ENCODE assay signal across 19 cellular contexts in the genomic region with DNA sequence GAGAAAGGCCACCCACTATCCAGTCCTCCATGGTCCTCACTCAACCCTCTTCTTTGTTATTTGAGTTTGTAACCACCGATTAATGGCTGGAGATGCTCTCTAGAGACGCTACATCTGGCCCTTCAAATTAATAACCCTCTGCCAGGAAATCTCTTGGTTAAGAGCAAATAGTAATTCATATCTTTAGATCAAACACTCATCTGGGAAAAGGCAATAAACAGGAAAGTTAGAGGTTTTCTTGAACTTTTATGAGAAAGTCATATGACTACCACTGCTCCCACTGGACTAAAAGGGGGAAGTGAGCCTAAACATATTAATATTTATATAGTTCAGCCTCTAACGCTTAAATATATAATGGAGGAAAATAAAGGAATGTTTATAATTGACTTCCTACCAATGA. TPM values are rescaled to one million over a fixed set of nuclear protein-coding genes. Genes with fewer than 3 reads are reported as not detected.
DNase-seq lines count a peak whose midpoint lies in the region; ATAC-seq, FAIRE-seq and TF ChIP-seq lines count a peak whose summit lies in the region.
"Had no signal": no experiment of that assay in that cellular context is flagged by ENCODE, and none has a peak within 500 bp of the region (broad histone marks: within the 10 kb centered on the region; RNA-seq: fewer than 3 reads in every experiment).

No MANE protein-coding gene starts in this region.

- H3K9me3 ChIP-seq in GM23248 (ENCODE audit: low read depth) (no peaks in the 10 kb centered on the region), astrocyte (ENCODE audit: insufficient read depth, low read depth, low read length) (no peaks in the 10 kb centered on the region), psoas muscle (no peaks in the 10 kb centered on the region)
- H3K9me3 ChIP-seq: A549, colonic mucosa, spleen had no signal

- TF ChIP-seq CTCF in astrocyte (IDR thresholded peaks at IDR 0.05; ENCODE audit: insufficient read depth, low read depth, low read length) (no peak), psoas muscle (IDR thresholded peaks at IDR 0.05) (no peak)

- WGBS in GM23248 (ENCODE audit: low coverage in 1 of 2, low lambda C conversion rate in 2 of 2, missing lambda C conversion rate in 2 of 2), 2 experiments: 97% methylated on average over 3 of the region's 3 CpGs
- 17 to 20% (median 19%) methylated on average over 3 of the region's 3 CpGs for WGBS in psoas muscle, 3 donors

- H3K4me3 ChIP-seq in GM23248 (0 out of 2 replicates have a peak overlapping the region, but pooled peaks have one; percentile 84), astrocyte (ENCODE audit: insufficient read depth, low read depth, low read length) (no peak overlapping the region), psoas muscle (peak overlapping the region; percentile 96)
- H3K4me3 ChIP-seq: A549, colonic mucosa, lung had no signal

- H3K79me2 ChIP-seq in GM23248 (ENCODE audit: insufficient read depth): peaks cover 59% of the 10 kb centered on the region
- peaks cover 51% of the 10 kb centered on the region for H3K79me2 ChIP-seq in astrocyte (ENCODE audit: insufficient read depth, low read length)

- H3K27ac ChIP-seq in GM23248 (no peak overlapping the region), astrocyte (ENCODE audit: low read depth, low read length) (no peak overlapping the region), psoas muscle (peak overlapping the region; percentile 96)
- H3K27ac ChIP-seq: A549, colonic mucosa, spleen had no signal

- H4K20me1 ChIP-seq in GM23248 (ENCODE audit: insufficient read depth) (no peaks in the 10 kb centered on the region), astrocyte (ENCODE audit: insufficient read depth, low read length) (peaks cover 39% of the 10 kb centered on the region)

- H3K36me3 Mint-ChIP-seq in astrocyte (ENCODE audit: low read depth, unreplicated experiment): peaks cover 3% of the 10 kb centered on the region
- H3K36me3 Mint-ChIP-seq in activated T-helper 17 cell treated with anti-CD3 and anti-CD28 coated beads, Interleukin-2, amount 50 U/mL, for 72 hours (ENCODE audit: low read depth): peaks cover 6% of the 10 kb centered on the region

- intact Hi-C loops in psoas muscle (cut with DNase I): loop anchor here in 1 of 2 donors (5.0 kb wide), 1 partner anchor 42 kb away; no protein-coding TSS in a partner anchor

- peaks cover 9% of the 10 kb centered on the region; the same call in 1 of the 2 replicates for H3F3A ChIP-seq in GM23248 (ENCODE audit: insufficient read depth)

- in situ Hi-C loops in GM23248 (cut with MboI): no loop called here

- no peak for FAIRE-seq in astrocyte (lab: Jason Lieb, UNC)
- FAIRE-seq: A549, D721Med, GM12892 had no signal

- H3K4me3 Mint-ChIP-seq in astrocyte (ENCODE audit: unreplicated experiment): peak overlapping the region; percentile 98
- no peak overlapping the region for H3K4me3 Mint-ChIP-seq in activated T-helper 17 cell treated with anti-CD3 and anti-CD28 coated beads, Interleukin-2, amount 50 U/mL, for 72 hours

- H3K36me3 ChIP-seq in GM23248 (ENCODE audit: low read depth): no peaks in the 10 kb centered on the region
- no peaks in the 10 kb centered on the region for H3K36me3 ChIP-seq in astrocyte (ENCODE audit: insufficient read depth, low read length)
- no peaks in the 10 kb centered on the region for H3K36me3 ChIP-seq in psoas muscle (ENCODE audit: insufficient read depth in 1 of 2, low read depth in 1 of 2)
- H3K36me3 ChIP-seq: colonic mucosa, spleen had no signal

- H3K4me1 Mint-ChIP-seq in astrocyte (ENCODE audit: low read depth, unreplicated experiment): peaks cover 11% of the 10 kb centered on the region
- H3K4me1 Mint-ChIP-seq in activated T-helper 17 cell treated with anti-CD3 and anti-CD28 coated beads, Interleukin-2, amount 50 U/mL, for 72 hours: peaks cover 5% of the 10 kb centered on the region

- no peaks in the 10 kb centered on the region for H3K9me2 ChIP-seq in GM23248 (ENCODE audit: insufficient read depth)

- H3K9me3 Mint-ChIP-seq in astrocyte (ENCODE audit: unreplicated experiment): no peaks in the 10 kb centered on the region
- H3K9me3 Mint-ChIP-seq in activated T-helper 17 cell treated with anti-CD3 and anti-CD28 coated beads, Interleukin-2, amount 50 U/mL, for 72 hours: no peaks in the 10 kb centered on the region

- DNase-seq in NCI-H510A treated with DMSO at 0.1 percent for 48 hours (lab: John Stamatoyannopoulos, UW) (peak; percentile 26), NCI-H510A (lab: John Stamatoyannopoulos, UW) (no peak), GM23248 (no peak), astrocyte (ENCODE audit: low read depth) (no peak), psoas muscle (no peak)
- DNase-seq: activated CD4-positive, alpha-beta T cell treated with anti-CD3 and anti-CD28 coated beads for 48 hours; colonic mucosa; NCI-H345; RPMI8226; spleen; substantia nigra; T-helper 2 cell had no signal

- H2AFZ ChIP-seq in GM23248 (no peak overlapping the region), astrocyte (ENCODE audit: low read depth, low read length) (no peak overlapping the region)

- H3K27me3 ChIP-seq in GM23248 (replicated peaks; ENCODE audit: insufficient read depth) (no peaks in the 10 kb centered on the region), astrocyte (ENCODE audit: insufficient read depth, low read length) (no peaks in the 10 kb centered on the region), psoas muscle (ENCODE audit: insufficient read depth in 3 of 3, low read length in 2 of 3) (no peaks in the 10 kb centered on the region)
- H3K27me3 ChIP-seq: colonic mucosa had no signal

- ATAC-seq in psoas muscle: no peak
- ATAC-seq in HG02759 (IDR thresholded peaks at IDR 0.05; ENCODE audit: unreplicated experiment): no peak
- no peak for ATAC-seq in GM21360 (IDR thresholded peaks at IDR 0.05; ENCODE audit: unreplicated experiment)
- ATAC-seq in activated T-helper 17 cell treated with anti-CD3 and anti-CD28 coated beads, Interleukin-2, amount 50 U/mL, for 72 hours (replicated peaks): no peak
- ATAC-seq: A549 had no signal

- H3K4me1 ChIP-seq in GM23248 (ENCODE audit: insufficient read depth) (no peaks in the 10 kb centered on the region; the same call in 1 of the 2 replicates), astrocyte (ENCODE audit: insufficient read depth, low read length) (no peaks in the 10 kb centered on the region), psoas muscle (peaks cover 39% of the 10 kb centered on the region)
- H3K4me1 ChIP-seq: colonic mucosa had no signal

- H3K27me3 Mint-ChIP-seq in astrocyte (ENCODE audit: low read depth, unreplicated experiment): no peaks in the 10 kb centered on the region
- H3K27me3 Mint-ChIP-seq in activated T-helper 17 cell treated with anti-CD3 and anti-CD28 coated beads, Interleukin-2, amount 50 U/mL, for 72 hours: peaks cover 46% of the 10 kb centered on the region

- no peak overlapping the region for H3K9ac ChIP-seq in GM23248
- no peak overlapping the region for H3K9ac ChIP-seq in astrocyte (ENCODE audit: low read length)

- H3K4me2 ChIP-seq in GM23248 (ENCODE audit: unreplicated experiment) (no peak overlapping the region), astrocyte (ENCODE audit: low read length) (no peak overlapping the region)

- no peak overlapping the region for H3K27ac Mint-ChIP-seq in astrocyte (ENCODE audit: unreplicated experiment)
- no peak overlapping the region for H3K27ac Mint-ChIP-seq in activated T-helper 17 cell treated with anti-CD3 and anti-CD28 coated beads, Interleukin-2, amount 50 U/mL, for 72 hours

RNA-seq across cellular contexts. Expression of a gene that starts 2.9 kb away (rescaled TPM):
- total RNA-seq in GM23248 (2014; rRNA removed; shearing (Covaris generic)): 13.5 and 19.3 TPM in 2 replicates
- polyA plus RNA-seq in GM23248 (2016; fragmentation: Nextera tagmentation; extraction: Ambion mirVana) (5.5 and 6.7 TPM in 2 replicates), psoas muscle (100 to 1,000 TPM in 1 of 3 donors, 10 to 100 TPM in 1, 1 to 10 TPM in 1; 3.1 to 105 (median 36.7) TPM)
- total RNA-seq in astrocyte (24.0 and 25.6 TPM in 2 replicates), psoas muscle (100 to 1,000 TPM in 1 of 4 donors, 10 to 100 TPM in 3; 36.9 to 127 (median 93.4) TPM)
- total RNA-seq in activated T-helper 17 cell treated with anti-CD3 and anti-CD28 coated beads, Interleukin-2, amount 50 U/mL, for 72 hours: 10 to 100 TPM; 14.7 to 23.7 TPM

RNA-seq across cellular contexts. Expression of a gene that starts 58.5 kb away (rescaled TPM):
- 79.3 and 100 TPM in 2 replicates for total RNA-seq in GM23248 (2014; rRNA removed; shearing (Covaris generic))
- 361 and 364 TPM in 2 replicates for polyA plus RNA-seq in GM23248 (2016; fragmentation: Nextera tagmentation; extraction: Ambion mirVana)
- 186 and 209 TPM in 2 replicates for total RNA-seq in astrocyte
- total RNA-seq in psoas muscle: 10 to 100 TPM; 37.4 to 80.6 (median 56.0) TPM
- polyA plus RNA-seq in psoas muscle: 10 to 100 TPM; 34.1 to 74.3 (median 38.1) TPM
- 100 to 1,000 TPM; 110 to 155 TPM for total RNA-seq in activated T-helper 17 cell treated with anti-CD3 and anti-CD28 coated beads, Interleukin-2, amount 50 U/mL, for 72 hours
